Comparison of ENCODE assay signal across 8 cellular contexts in genomic region chr16:55478827-55479559, GRCh38. TPM values are rescaled to one million over a fixed set of nuclear protein-coding genes. Genes with fewer than 3 reads are reported as not detected.
DNase-seq lines count a peak whose midpoint lies in the region; ATAC-seq and TF ChIP-seq lines count a peak whose summit lies in the region.

Gene MMP2, plus strand, starts transcription at chr16:55479198. Its CDS starts 282 bp downstream, at chr16:55479480.

- H3K4me3 ChIP-seq in duodenal mucosa (ENCODE audit: low read depth in 1 of 2, low read length in 2 of 2) (peak within 1 kb of the TSS; percentile 58 to 60), lower lobe of right lung (peak within 1 kb of the TSS; percentile 57), upper lobe of left lung (peak within 1 kb of the TSS; percentile 16 to 54 (median 48))

- no peaks in the 10 kb centered on the region for H3K9me3 ChIP-seq in duodenal mucosa (ENCODE audit: control insufficient read depth in 1 of 2, low read length in 2 of 2)
- no peaks in the 10 kb centered on the region for H3K9me3 ChIP-seq in lower lobe of right lung
- H3K9me3 ChIP-seq in upper lobe of left lung: no peaks in the 10 kb centered on the region

- no peaks in the 10 kb centered on the region for H3K36me3 Mint-ChIP-seq in activated CD4-positive, alpha-beta T cell treated with anti-CD3 and anti-CD28 coated beads, Interleukin-2, amount 10 ng/mL, durations not matched to agents 24 days and 14 days (ENCODE audit: low read depth)

- no peak for DNase-seq in activated CD4-positive, alpha-beta T cell treated with anti-CD3 and anti-CD28 coated beads, Interleukin-2, amount 10 ng/mL, durations not matched to agents 24 days and 14 days
- DNase-seq in activated CD4-positive, alpha-beta T cell treated with anti-CD3 and anti-CD28 coated beads, Interleukin-2, amount 50 U/mL, for 4 hours: no peak
- DNase-seq in lower lobe of right lung (peak; percentile 66), upper lobe of left lung (peak in 1 of 2 donors; percentile 90), SW480 (ENCODE audit: low spot score) (no peak), SIG-M5 treated with dmso at 0.1 percent for 504 hours (lab: John Stamatoyannopoulos, UW; ENCODE audit: unreplicated experiment) (no peak), NCI-H2107 (lab: John Stamatoyannopoulos, UW) (no peak)

- ATAC-seq in lower lobe of right lung: peak; percentile 60 to 75
- ATAC-seq in upper lobe of left lung (ENCODE audit: low FRiP score in 2 of 2): peak; percentile 56 to 82

- H3K27ac ChIP-seq in duodenal mucosa (ENCODE audit: low read depth, low read length) (peak within 1 kb of the TSS; percentile 71), lower lobe of right lung (peak within 1 kb of the TSS; percentile 81), upper lobe of left lung (peak within 1 kb of the TSS; percentile 73 to 91 (median 87))

- no peaks in the 10 kb centered on the region for H3K4me1 ChIP-seq in duodenal mucosa (ENCODE audit: control insufficient read depth in 1 of 2, insufficient read depth in 2 of 2, low read length in 2 of 2)
- peaks cover 18% of the 10 kb centered on the region for H3K4me1 ChIP-seq in lower lobe of right lung
- peaks cover 0 to 23% (median 12%) of the 10 kb centered on the region in 4 donors for H3K4me1 ChIP-seq in upper lobe of left lung

- peaks cover 3% of the 10 kb centered on the region for H3K4me1 Mint-ChIP-seq in activated CD4-positive, alpha-beta T cell treated with anti-CD3 and anti-CD28 coated beads, Interleukin-2, amount 10 ng/mL, durations not matched to agents 24 days and 14 days

- intact Hi-C loops in activated CD4-positive, alpha-beta T cell treated with anti-CD3 and anti-CD28 coated beads, Interleukin-2, amount 10 ng/mL, durations not matched to agents 24 days and 14 days (cut with micrococcal nuclease): no loop called here
- intact Hi-C loops in lower lobe of right lung (cut with DNase I): no loop called here

- peak in 1 of 4 donors; percentile 21 for TF ChIP-seq POLR2A in upper lobe of left lung (IDR thresholded peaks at IDR 0.05)

- no peak for TF ChIP-seq EP300 in upper lobe of left lung (IDR thresholded peaks at IDR 0.05)

- peaks cover 3% of the 10 kb centered on the region for H3K9me3 Mint-ChIP-seq in activated CD4-positive, alpha-beta T cell treated with anti-CD3 and anti-CD28 coated beads, Interleukin-2, amount 10 ng/mL, durations not matched to agents 24 days and 14 days

- H3K4me3 Mint-ChIP-seq in activated CD4-positive, alpha-beta T cell treated with anti-CD3 and anti-CD28 coated beads, Interleukin-2, amount 10 ng/mL, durations not matched to agents 24 days and 14 days: peak within 1 kb of the TSS; percentile 23

- no peak within 1 kb of the TSS for H3K27ac Mint-ChIP-seq in activated CD4-positive, alpha-beta T cell treated with anti-CD3 and anti-CD28 coated beads, Interleukin-2, amount 10 ng/mL, durations not matched to agents 24 days and 14 days

- TF ChIP-seq CTCF in lower lobe of right lung (IDR thresholded peaks at IDR 0.05) (no peak), upper lobe of left lung (IDR thresholded peaks at IDR 0.05) (no peak)

- H3K27me3 Mint-ChIP-seq in activated CD4-positive, alpha-beta T cell treated with anti-CD3 and anti-CD28 coated beads, Interleukin-2, amount 10 ng/mL, durations not matched to agents 24 days and 14 days: peaks cover 33% of the 10 kb centered on the region

- H3K36me3 ChIP-seq in duodenal mucosa (ENCODE audit: control insufficient read depth in 1 of 2, insufficient read depth in 2 of 2, low read length in 2 of 2) (no peaks in the 10 kb centered on the region), lower lobe of right lung (peaks cover 13% of the 10 kb centered on the region), upper lobe of left lung (no peaks in the 10 kb centered on the region)

- 6 to 7% methylated on average over 19 to 44 of the region's 63 CpGs for WGBS in upper lobe of left lung, 2 donors

- H3K27me3 ChIP-seq in duodenal mucosa (ENCODE audit: control insufficient read depth in 1 of 2, insufficient read depth in 2 of 2, low read length in 2 of 2): peaks cover 11 to 26% of the 10 kb centered on the region in 2 donors
- peaks cover 11% of the 10 kb centered on the region for H3K27me3 ChIP-seq in lower lobe of right lung (ENCODE audit: low read depth)
- H3K27me3 ChIP-seq in upper lobe of left lung: peaks cover 0 to 23% (median 2%) of the 10 kb centered on the region in 4 donors

- peak within 1 kb of the TSS; percentile 43 to 51 for H3K9ac ChIP-seq in duodenal mucosa (ENCODE audit: low read depth in 1 of 2, low read length in 2 of 2)

RNA-seq across cellular contexts. Expression of gene MMP2, which starts in this region (rescaled TPM):
- not detected in 2 replicates for total RNA-seq in activated CD4-positive, alpha-beta T cell treated with anti-CD3 and anti-CD28 coated beads, Interleukin-2, amount 10 ng/mL, durations not matched to agents 24 days and 14 days
- total RNA-seq in lower lobe of right lung: 178 TPM
- total RNA-seq in upper lobe of left lung: 100 to 1,000 TPM in 4 of 6 donors, 10 to 100 TPM in 2; 45.7 to 265 (median 143) TPM

Comparison
In these comparisons a context has a peak if more than half of its experiments do, and no peak if none do; other contexts are left out.
1. RNA of gene MMP2 (total RNA-seq): 178 TPM in lower lobe of right lung (single experiment) and 45.7 to 265 TPM in upper lobe of left lung; not detected in activated CD4-positive, alpha-beta T cell treated with anti-CD3 and anti-CD28 coated beads, Interleukin-2, amount 10 ng/mL, durations not matched to agents 24 days and 14 days; every median in the first group is over 10 times any median in the second.
2. Peak in every context shown above with its lines, with median percentiles within 50 percentile points of each other: H3K27ac ChIP-seq and H3K4me3 ChIP-seq.